ENCODE assay signal across 10 cellular contexts in genomic region chr11:3095712-3096361, GRCh38. TPM values are rescaled to one million over a fixed set of nuclear protein-coding genes. Genes with fewer than 3 reads are reported as not detected.
DNase-seq lines count a peak whose midpoint lies in the region; ATAC-seq, FAIRE-seq and TF ChIP-seq lines count a peak whose summit lies in the region.
"Had no signal": no experiment of that assay in that cellular context is flagged by ENCODE, and none has a peak within 500 bp of the region (broad histone marks: within the 10 kb centered on the region; RNA-seq: fewer than 3 reads in every experiment).

No MANE protein-coding gene starts in this region.

- intact Hi-C loops in endothelial cell of umbilical vein (cut with micrococcal nuclease): loop anchor here (1.0 to 10.0 kb wide), 8 partner anchors 28 to 561 kb away; partner anchors contain the start of gene NAP1L4

- H2BK12ac ChIP-seq in mesenchymal stem cell (ENCODE audit: low read length in 2 of 2): no peak overlapping the region

- BruUV-seq in endothelial cell of umbilical vein (replicated peaks; lab: Mats Ljungman, UMichigan): TSS peak; percentile 87

- no peaks in the 10 kb centered on the region for H4K20me1 ChIP-seq in endothelial cell of umbilical vein (replicated peaks; ENCODE audit: control insufficient read depth, extremely low read depth, insufficient read depth, low read length)

- H2AK5ac ChIP-seq in mesenchymal stem cell (ENCODE audit: low read length, severe bottlenecking): no peak overlapping the region

- CTCF ChIA-PET in endothelial cell of umbilical vein (lab: Charles Lee): interaction anchor here (1.4 kb wide), 2 partner anchors 15 to 69 kb away, joined by 4 to 5 read pairs; partner anchors contain the start of gene OSBPL5

- H3K4ac ChIP-seq in mesenchymal stem cell (ENCODE audit: low read depth in 1 of 2, low read length in 2 of 2): no peak overlapping the region

- H3K27ac ChIP-seq in endothelial cell of umbilical vein (ENCODE audit: insufficient read depth, low read depth, low read length) (peak overlapping the region; percentile 100), mesenchymal stem cell (ENCODE audit: low read length, poor library complexity, severe bottlenecking) (peak overlapping the region; percentile 12)

- dilution Hi-C loops in endothelial cell of umbilical vein (cut with MboI; ENCODE audit: extremely low pct_ligation_motif_present, low sequenced_read_pairs): no loop called here

- H3K4me3 ChIP-seq in endothelial cell of umbilical vein (replicated peaks in 1 of 3; ENCODE audit: insufficient read depth in 1 of 3, low read depth in 1 of 3, low read length in 3 of 3) (peak overlapping the region in 1 of 3 experiments; percentile 25), mesenchymal stem cell (ENCODE audit: insufficient read depth in 1 of 2, low read depth in 1 of 2, low read length in 2 of 2) (no peak overlapping the region)

- TF ChIP-seq CTCF in endothelial cell of umbilical vein (IDR thresholded peaks at IDR 0.05; ENCODE audit: extremely low read depth in 1 of 2, insufficient read depth in 1 of 2, low read depth in 1 of 2, low read length in 2 of 2): no peak

- H3K79me1 ChIP-seq in mesenchymal stem cell (replicated peaks; ENCODE audit: low read length, poor library complexity, severe bottlenecking): no peaks in the 10 kb centered on the region

- H2AFZ ChIP-seq in endothelial cell of umbilical vein (ENCODE audit: low read depth, low read length) (peak overlapping the region; percentile 55), mesenchymal stem cell (ENCODE audit: low read depth, low read length) (no peak overlapping the region)

- DNase-seq in NCI-H748 (lab: John Stamatoyannopoulos, UW; ENCODE audit: unreplicated experiment) (peak; percentile 18), NCI-H748 treated with DMSO at 0.1 percent for 48 hours (lab: John Stamatoyannopoulos, UW) (no peak), endothelial cell of umbilical vein (ENCODE audit: low read depth, low spot score) (peak; percentile 98), mesenchymal stem cell (peak; percentile 99), urothelium cell line (ENCODE audit: low spot score) (peak; percentile 56), NCI-H446 (lab: John Stamatoyannopoulos, UW) (no peak)

- H3K4me1 ChIP-seq in endothelial cell of umbilical vein (ENCODE audit: control insufficient read depth, extremely low read depth, insufficient read depth, low read length): peaks cover 25% of the 10 kb centered on the region
- peaks cover 25% of the 10 kb centered on the region for H3K4me1 ChIP-seq in mesenchymal stem cell (ENCODE audit: control insufficient read depth, insufficient read depth, low read depth, low read length)

- no peak overlapping the region for H2BK120ac ChIP-seq in mesenchymal stem cell (ENCODE audit: low read depth, low read length)

- H3K9me3 ChIP-seq in endothelial cell of umbilical vein (replicated peaks; ENCODE audit: control insufficient read depth, insufficient read depth, low read length) (no peaks in the 10 kb centered on the region), mesenchymal stem cell (ENCODE audit: control insufficient read depth, low read length) (no peaks in the 10 kb centered on the region)

- POLR2A ChIA-PET in endothelial cell of umbilical vein (lab: Charles Lee): no interaction called here

- no peak overlapping the region for H3K14ac ChIP-seq in mesenchymal stem cell (ENCODE audit: low read length in 2 of 2)

- no peak overlapping the region for H2BK5ac ChIP-seq in mesenchymal stem cell (ENCODE audit: low read depth, low read length, poor library complexity, severe bottlenecking)

- peak overlapping the region; percentile 66 for H4K8ac ChIP-seq in mesenchymal stem cell (ENCODE audit: low read length)

- WGBS in mesenchymal stem cell: 15% methylated on average over 15 of the region's 15 CpGs

- H3K9ac ChIP-seq in endothelial cell of umbilical vein (replicated peaks; ENCODE audit: extremely low read depth, insufficient read depth, low read length) (peak overlapping the region; percentile 80), mesenchymal stem cell (ENCODE audit: low read length) (peak overlapping the region; percentile 37)

- H3K36me3 ChIP-seq in endothelial cell of umbilical vein (ENCODE audit: control insufficient read depth in 2 of 2, extremely low read depth in 1 of 2, insufficient read depth in 2 of 2, low read length in 2 of 2) (no peaks in the 10 kb centered on the region), mesenchymal stem cell (ENCODE audit: control insufficient read depth in 1 of 2, insufficient read depth in 2 of 2, low read depth in 1 of 2, low read length in 2 of 2) (peaks cover 41 to 43% of the 10 kb centered on the region in 2 experiments)

- H3K27me3 ChIP-seq in endothelial cell of umbilical vein (ENCODE audit: control insufficient read depth in 2 of 2, insufficient read depth in 2 of 2, low read length in 2 of 2) (no peaks in the 10 kb centered on the region), mesenchymal stem cell (ENCODE audit: control insufficient read depth in 1 of 2, insufficient read depth in 1 of 2, low read length in 2 of 2) (no peaks in the 10 kb centered on the region)

- no peak overlapping the region for H4K91ac ChIP-seq in mesenchymal stem cell (ENCODE audit: low read length)

- H3K9me1 ChIP-seq in endothelial cell of umbilical vein (replicated peaks; ENCODE audit: control insufficient read depth, extremely low read depth, insufficient read depth, low read length): no peaks in the 10 kb centered on the region

- FAIRE-seq in endothelial cell of umbilical vein (lab: Jason Lieb, UNC) (peak; percentile 98), urothelium cell line (lab: Jason Lieb, UNC) (no peak)
- FAIRE-seq: A204.1 had no signal

- TF ChIP-seq POLR2A in endothelial cell of umbilical vein (IDR thresholded peaks at IDR 0.05; ENCODE audit: low read depth, low read length): no peak

- H3K79me2 ChIP-seq in endothelial cell of umbilical vein (ENCODE audit: control insufficient read depth, insufficient read depth, low read length): no peaks in the 10 kb centered on the region

- H3K18ac ChIP-seq in mesenchymal stem cell (ENCODE audit: low read depth in 1 of 2, low read length in 2 of 2): peak overlapping the region in 1 of 2 experiments; percentile 38

- H3K4me2 ChIP-seq in endothelial cell of umbilical vein (ENCODE audit: insufficient read depth, low read length) (peak overlapping the region; percentile 80), mesenchymal stem cell (ENCODE audit: low read length, poor library complexity, severe bottlenecking) (peak overlapping the region; percentile 5)

- no peak overlapping the region for H3K23ac ChIP-seq in mesenchymal stem cell (ENCODE audit: low read length in 2 of 2)

- H2BK15ac ChIP-seq in mesenchymal stem cell (ENCODE audit: low read depth, poor library complexity, severe bottlenecking): no peak overlapping the region

- ATAC-seq in GM21786 (IDR thresholded peaks at IDR 0.05; ENCODE audit: unreplicated experiment) (no peak), HG02678 (IDR thresholded peaks at IDR 0.05; ENCODE audit: unreplicated experiment) (no peak)
- ATAC-seq: stimulated activated memory B cell treated with anti-CD40 and anti-IgM and Interleukin-4, amounts not matched to agents 10 μg/mL and 1 μg/mL and 100 μg/mL, for 72 hours had no signal

TF ChIP-seq in endothelial cell of umbilical vein, 7 proteins besides CTCF, POLR2A, EP300 and RAD21:
- TF ChIP-seq EZH2 (IDR thresholded peaks at IDR 0.05; ENCODE audit: borderline replicate concordance, low read depth, low read length, severe bottlenecking): no peak
- TF ChIP-seq MAX (IDR thresholded peaks at IDR 0.05; ENCODE audit: insufficient read depth, insufficient read length): peak; percentile 99
- TF ChIP-seq GATA2 (IDR thresholded peaks at IDR 0.05; ENCODE audit: insufficient read depth, insufficient read length, low read depth, low read length): peak; percentile 35
- TF ChIP-seq MYC (IDR thresholded peaks at IDR 0.05; ENCODE audit: low read depth, low read length): peak; percentile 97
- TF ChIP-seq FOS (IDR thresholded peaks at IDR 0.05; ENCODE audit: borderline replicate concordance, insufficient read depth, low read length): peak; percentile 82
- peak; percentile 70 for TF ChIP-seq JUN (IDR thresholded peaks at IDR 0.05; ENCODE audit: borderline replicate concordance, insufficient read depth, insufficient read length, low read depth)
- peak; percentile 23 for TF ChIP-seq POLR2AphosphoS5 (IDR thresholded peaks at IDR 0.05; ENCODE audit: insufficient read depth, low read depth, low read length)

RNA-seq across cellular contexts. Expression of gene CARS1, which starts 38.6 kb away (rescaled TPM):
- 66.2 and 72.3 TPM in 2 replicates for total RNA-seq in endothelial cell of umbilical vein
- 32.2 and 43.5 TPM in 2 replicates for polyA plus RNA-seq in endothelial cell of umbilical vein
- polyA plus RNA-seq in endothelial cell of umbilical vein (2011; cell fraction: cytosol; rRNA removed): 38.6 and 42.2 TPM in 2 replicates
- polyA plus RNA-seq in endothelial cell of umbilical vein (2011; cell fraction: nucleus; rRNA removed): 178 and 193 TPM in 2 replicates
- polyA plus RNA-seq in endothelial cell of umbilical vein (2012): 57.1 and 59.4 TPM in 2 replicates
- polyA minus RNA-seq in endothelial cell of umbilical vein: 48.2 and 49.9 TPM in 2 replicates
- polyA minus RNA-seq in endothelial cell of umbilical vein (2011; cell fraction: cytosol; rRNA and poly(A)+ RNA removed): 58.0 TPM
- polyA minus RNA-seq in endothelial cell of umbilical vein (2011; cell fraction: nucleus; rRNA and poly(A)+ RNA removed): 45.8 and 48.3 TPM in 2 replicates
- 70.6 TPM for polyA plus RNA-seq in mesenchymal stem cell (2013, experiment 1 of 2)
- 69.9 TPM for polyA plus RNA-seq in mesenchymal stem cell (2013, experiment 2 of 2)

Comparison
In these comparisons a context has a peak if more than half of its experiments do, and no peak if none do; other contexts are left out.
1. DNase-seq: peak in NCI-H748 (single experiment), endothelial cell of umbilical vein (single experiment), mesenchymal stem cell (single experiment) and urothelium cell line (single experiment); none in NCI-H748 treated with DMSO at 0.1 percent for 48 hours (single experiment) and NCI-H446 (0 of 2).